In the genomic region with DNA sequence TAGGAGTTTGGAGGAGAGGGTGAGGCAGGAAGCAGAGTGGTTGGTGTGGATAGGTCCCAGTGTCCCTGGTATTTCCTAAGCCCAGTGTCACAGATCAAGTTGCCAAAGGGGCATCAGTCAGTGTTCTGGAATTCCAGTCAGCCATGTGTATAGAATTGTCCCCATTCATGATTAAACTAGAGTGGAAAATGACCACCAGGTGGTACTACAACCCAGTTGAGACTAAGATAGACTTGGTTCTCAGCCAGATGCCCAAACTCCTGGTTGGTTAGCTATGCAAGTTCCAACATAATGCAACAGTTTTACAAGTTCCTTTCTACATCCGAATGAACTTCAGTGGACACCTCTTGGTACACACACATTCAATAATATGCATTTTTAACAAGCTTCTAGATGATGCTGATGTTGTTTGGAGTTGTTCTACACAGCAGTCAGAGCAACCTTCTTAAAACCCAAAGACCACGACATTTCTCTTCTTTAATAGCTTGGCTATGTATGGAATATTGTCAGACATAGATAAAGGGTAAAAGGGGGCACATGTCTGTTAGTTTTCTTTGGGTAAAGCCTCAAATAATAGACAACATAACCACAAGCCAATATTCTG, we compare ENCODE assay signal across 8 cellular contexts. TPM values are rescaled to one million over a fixed set of nuclear protein-coding genes. Genes with fewer than 3 reads are reported as not detected.
DNase-seq lines count a peak whose midpoint lies in the region; ATAC-seq, FAIRE-seq and TF ChIP-seq lines count a peak whose summit lies in the region.

No MANE protein-coding gene starts in this region.

- peak; percentile 95 to 97 for TF ChIP-seq RAD21 in A549 (conservative IDR thresholded peaks at IDR 0.05 in 1 of 2, IDR thresholded peaks at IDR 0.05 in 1 of 2)

- WGBS in A549 (ENCODE audit: missing lambda C conversion rate), result 41% methylated on average over 2 of the region's 2 CpGs
- 45 to 50% (median 48%) methylated on average over 2 of the region's 2 CpGs for WGBS in small intestine, 3 donors

- no peaks in the 10 kb centered on the region for H3K36me3 ChIP-seq in small intestine (ENCODE audit: control insufficient read depth in 2 of 2, insufficient read depth in 2 of 2, low read length in 2 of 2)

- FAIRE-seq in A549 (lab: Jason Lieb, UNC), result peak; percentile 94
- no peak for FAIRE-seq in small intestine (lab: Jason Lieb, UNC)

- H3K4me1 ChIP-seq in A549, result peaks cover 7% of the 10 kb centered on the region; the same call in 2 of the 3 replicates
- no peaks in the 10 kb centered on the region for H3K4me1 ChIP-seq in small intestine (ENCODE audit: control insufficient read depth in 2 of 2, insufficient read depth in 1 of 2, low read depth in 1 of 2, low read length in 1 of 2)

- H3K9me3 ChIP-seq in A549, result no peaks in the 10 kb centered on the region
- H3K9me3 ChIP-seq in small intestine (ENCODE audit: control insufficient read depth, low read depth), result no peaks in the 10 kb centered on the region

- H3K27me3 ChIP-seq in small intestine (ENCODE audit: control insufficient read depth in 2 of 2, insufficient read depth in 2 of 2, low read length in 2 of 2), result peaks cover 0 to 2% of the 10 kb centered on the region in 2 donors

- TF ChIP-seq EP300 in A549 (IDR thresholded peaks at IDR 0.05), result no peak

- POLR2A ChIA-PET in A549 (lab: Yijun Ruan, JAX), result interaction anchor here (0.7 to 1.0 kb wide), 4 partner anchors 8 to 301 kb away, joined by 3 to 6 read pairs (median 4); a partner anchor contains a TSS

- H3K4me3 ChIP-seq in A549, result no peak overlapping the region
- H3K4me3 ChIP-seq in small intestine (ENCODE audit: low read depth in 1 of 2, low read length in 2 of 2), result no peak overlapping the region

- no peak for TF ChIP-seq POLR2A in A549 (IDR thresholded peaks at IDR 0.05; ENCODE audit: low read length)

- peak; percentile 95 to 96 for ATAC-seq in A549
- peak; percentile 71 for ATAC-seq in HG03175 (IDR thresholded peaks at IDR 0.05; ENCODE audit: unreplicated experiment)

- no peak overlapping the region for H3K27ac ChIP-seq in A549
- H3K27ac ChIP-seq in small intestine (ENCODE audit: low read depth in 1 of 2, low read length in 1 of 2), result no peak overlapping the region

- DNase-seq in A549 (ENCODE audit: low read depth in 1 of 2, low spot score in 1 of 2) (peak; percentile 84), ELR (ENCODE audit: low read depth) (peak; percentile 91), NCI-H345 (lab: John Stamatoyannopoulos, UW) (peak; percentile 58), amniotic stem cell (lab: John Stamatoyannopoulos, UW) (peak; percentile 78), hippocampal formation (lab: John Stamatoyannopoulos, UW) (peak; percentile 1 to 73), small intestine (peak; percentile 84)
- no peak for DNase-seq in activated CD4-positive, CD25-positive, alpha-beta regulatory T cell treated with anti-CD3 and anti-CD28 coated beads, Interleukin-2, amount 50 U/mL, for 72 hours

- TF ChIP-seq CTCF in A549 (IDR thresholded peaks at IDR 0.05), result peak; percentile 94

- CTCF ChIA-PET in A549 (lab: Yijun Ruan, JAX), result interaction anchor here (0.6 to 4.5 kb wide), 47 partner anchors 8 to 412 kb away, joined by 3 to 36 read pairs (median 4); a partner anchor contains a TSS

- peak overlapping the region; percentile 38; the same call in 1 of the 3 replicates for H3K4me2 ChIP-seq in A549

TF ChIP-seq in A549, 52 proteins besides CTCF, POLR2A, EP300 and RAD21:
- TF ChIP-seq, protein P1, sequence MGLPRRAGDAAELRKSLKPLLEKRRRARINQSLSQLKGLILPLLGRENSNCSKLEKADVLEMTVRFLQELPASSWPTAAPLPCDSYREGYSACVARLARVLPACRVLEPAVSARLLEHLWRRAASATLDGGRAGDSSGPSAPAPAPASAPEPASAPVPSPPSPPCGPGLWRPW (IDR thresholded peaks at IDR 0.05), result no peak
- TF ChIP-seq CHD4 (IDR thresholded peaks at IDR 0.05; ENCODE audit: borderline replicate concordance) (no peak), SMC3 (IDR thresholded peaks at IDR 0.05) (peak; percentile 97), FOSL2 (IDR thresholded peaks at IDR 0.05) (no peak; the same call in 1 of the 2 replicates), FOSL2 (CRISPR knock-in tag; IDR thresholded peaks at IDR 0.05) (0 out of 2 replicates have a peak, but pooled peaks have one; percentile 3), EHF (CRISPR knock-in tag; IDR thresholded peaks at IDR 0.05) (no peak)

RNA-seq across cellular contexts. Expression of a gene that starts 8.4 kb away (rescaled TPM):
- polyA plus RNA-seq in A549 (2011; rRNA removed) (28.6 and 36.2 TPM in 2 replicates), A549 (2017; fragmentation: RNase III; extraction: RNeasy Plus Mini Kit Qiagen cat#74134 plus additional on column Dnase treatment) (13.7 to 15.1 TPM (median 13.9 TPM) in 3 replicates), small intestine (1 to 10 TPM; 3.5 to 9.6 (median 5.1) TPM)
- polyA plus RNA-seq in A549 (2012; cell fraction: cytosol; rRNA removed), result 4.8 and 5.3 TPM in 2 replicates
- 11.1 and 16.7 TPM in 2 replicates for polyA plus RNA-seq in A549 (2012; cell fraction: nucleus; rRNA removed)
- 24.4 and 26.7 TPM in 2 replicates for polyA minus RNA-seq in A549 (2011; rRNA and poly(A)+ RNA removed)

RNA-seq across cellular contexts. Expression of a gene that starts 9.3 kb away (rescaled TPM):
- polyA plus RNA-seq in A549 (2011; rRNA removed) (73.7 and 78.1 TPM in 2 replicates), A549 (2017; fragmentation: RNase III; extraction: RNeasy Plus Mini Kit Qiagen cat#74134 plus additional on column Dnase treatment) (18.0 to 18.5 TPM (median 18.3 TPM) in 3 replicates), small intestine (100 to 1,000 TPM in 2 of 3 donors, 10 to 100 TPM in 1; 63.0 to 298 (median 279) TPM)
- polyA plus RNA-seq in A549 (2012; cell fraction: cytosol; rRNA removed), result 7.9 and 8.0 TPM in 2 replicates
- polyA plus RNA-seq in A549 (2012; cell fraction: nucleus; rRNA removed), result 4.4 and 5.7 TPM in 2 replicates
- polyA minus RNA-seq in A549 (2011; rRNA and poly(A)+ RNA removed), result 21.5 and 23.1 TPM in 2 replicates
